8 cellular contexts compared by ENCODE assay signal in the genomic region with DNA sequence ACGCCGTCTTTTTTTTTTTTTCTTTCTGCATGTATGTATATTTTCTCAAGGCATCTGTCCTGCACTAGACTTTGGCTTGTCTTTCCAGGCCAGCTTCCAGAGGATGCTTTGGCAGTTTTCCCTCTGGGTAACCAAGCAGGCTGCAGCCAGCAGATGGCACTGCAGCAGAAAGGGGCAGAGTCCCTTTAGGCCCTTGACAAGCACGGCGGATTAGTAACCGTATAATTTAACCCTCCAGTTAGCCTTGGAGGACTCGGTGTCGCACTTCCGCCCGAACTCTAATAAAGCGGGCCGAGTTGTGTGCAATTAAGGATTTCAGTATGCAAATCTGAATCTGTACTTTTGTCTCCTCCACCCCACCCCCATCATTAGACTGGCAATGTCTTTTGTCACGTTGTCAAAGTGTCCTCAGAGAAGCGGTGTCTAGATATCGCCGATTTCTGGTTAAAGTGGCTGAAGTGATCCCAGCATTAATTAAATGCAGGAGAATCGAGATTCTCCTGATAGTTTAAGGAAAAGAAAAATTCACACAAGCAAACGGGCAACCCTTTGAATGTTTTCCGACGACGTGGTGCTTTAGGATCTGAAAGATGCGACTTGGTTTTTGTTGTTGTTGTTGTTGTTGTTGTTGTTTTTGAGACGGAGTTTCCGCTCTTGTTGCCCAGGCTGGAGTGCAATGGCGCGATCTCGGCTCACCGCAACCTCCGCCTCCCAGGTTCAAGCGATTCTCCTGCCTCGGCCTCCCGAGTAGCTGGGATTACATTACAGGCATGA. TPM values are rescaled to one million over a fixed set of nuclear protein-coding genes. Genes with fewer than 3 reads are reported as not detected.
DNase-seq lines count a peak whose midpoint lies in the region; ATAC-seq and TF ChIP-seq lines count a peak whose summit lies in the region.

No MANE protein-coding gene starts in this region.

- H4K20me1 ChIP-seq in BLaER1 treated with 17β-estradiol and CSF1 and Interleukin-3, amounts not matched to agents 10 nM and 100 nM = no peaks in the 10 kb centered on the region
- no peaks in the 10 kb centered on the region for H4K20me1 ChIP-seq in GM23248 (ENCODE audit: insufficient read depth)

- intact Hi-C loops in heart right ventricle (cut with DNase I) = loop anchor here in 4 of 10 donors (1.0 to 10.0 kb wide), 5 partner anchors 11 to 305 kb away; partner anchors contain the start of genes WDR47 (in 3 of the 4), SORT1 (in 1 of the 4) and TAF13 (in 1 of the 4)
- intact Hi-C loops in posterior vena cava (cut with DNase I) = no loop called here

- TF ChIP-seq CTCF in heart right ventricle (IDR thresholded peaks at IDR 0.05) = peak in 7 of 9 donors; percentile 33 to 66 (median 55)

- H3K4me3 ChIP-seq in BLaER1 treated with 17β-estradiol and CSF1 and Interleukin-3, amounts not matched to agents 10 nM and 100 nM = peak overlapping the region; percentile 62 to 82 (median 75)
- H3K4me3 ChIP-seq in GM23248 (peak overlapping the region; percentile 92), adipocyte (ENCODE audit: low read length) (peak overlapping the region; percentile 91), heart right ventricle (peak overlapping the region in 9 of 10 donors; percentile 68 to 89 (median 81))

- H3K4me2 ChIP-seq in BLaER1 treated with 17β-estradiol and CSF1 and Interleukin-3, amounts not matched to agents 10 nM and 100 nM = peak overlapping the region; percentile 83 to 99 (median 91)
- H3K4me2 ChIP-seq in GM23248 (ENCODE audit: unreplicated experiment) = peak overlapping the region; percentile 94

- peak overlapping the region; percentile 99 for H2AFZ ChIP-seq in GM23248

- peak; percentile 86 for DNase-seq in GM23248
- DNase-seq in NCI-H774 (lab: John Stamatoyannopoulos, UW) = peak; percentile 84
- peak; percentile 52 for DNase-seq in adipocyte (ENCODE audit: low read depth)
- DNase-seq in heart right ventricle = peak; percentile 64 to 69
- peak; percentile 81 for DNase-seq in posterior vena cava (ENCODE audit: low spot score)
- no peak for DNase-seq in GM19240 (ENCODE audit: insufficient read length, low spot score)
- DNase-seq in NOMO-1 treated with dmso at 0.1 percent for 144 hours (lab: John Stamatoyannopoulos, UW; ENCODE audit: unreplicated experiment) = no peak

- in situ Hi-C loops in GM23248 (cut with MboI) = no loop called here

- H3K36me3 ChIP-seq in BLaER1 treated with 17β-estradiol and CSF1 and Interleukin-3, amounts not matched to agents 10 nM and 100 nM = peaks cover 17 to 21% (median 19%) of the 10 kb centered on the region in 11 experiments
- peaks cover 11% of the 10 kb centered on the region for H3K36me3 ChIP-seq in GM23248 (ENCODE audit: low read depth)
- H3K36me3 ChIP-seq in adipocyte (ENCODE audit: control insufficient read depth, insufficient read depth, low read length, severe bottlenecking) = peaks cover 11% of the 10 kb centered on the region
- peaks cover 0 to 20% (median 5%) of the 10 kb centered on the region in 9 donors for H3K36me3 ChIP-seq in heart right ventricle

- H3K79me2 ChIP-seq in GM23248 (ENCODE audit: insufficient read depth) = peaks cover 47% of the 10 kb centered on the region

- 64 to 67% methylated on average over 31 of the region's 31 CpGs for WGBS in GM23248 (ENCODE audit: low coverage in 1 of 2, low lambda C conversion rate in 2 of 2, missing lambda C conversion rate in 2 of 2), 2 experiments
- WGBS in heart right ventricle, 2 donors = 46 to 73% methylated on average over 31 of the region's 31 CpGs

- H3K27me3 ChIP-seq in BLaER1 treated with 17β-estradiol and CSF1 and Interleukin-3, amounts not matched to agents 10 nM and 100 nM = no peaks in the 10 kb centered on the region
- H3K27me3 ChIP-seq in GM23248 (replicated peaks; ENCODE audit: insufficient read depth) = no peaks in the 10 kb centered on the region
- H3K27me3 ChIP-seq in adipocyte (replicated peaks; ENCODE audit: control insufficient read depth, insufficient read depth, low read length) = no peaks in the 10 kb centered on the region
- no peaks in the 10 kb centered on the region for H3K27me3 ChIP-seq in heart right ventricle

- peak overlapping the region in 6 of 11 experiments; percentile 81 to 91 (median 86); a peak in 8 of 22 replicates for H3K27ac ChIP-seq in BLaER1 treated with 17β-estradiol and CSF1 and Interleukin-3, amounts not matched to agents 10 nM and 100 nM
- peak overlapping the region; percentile 97; the same call in 1 of the 2 replicates for H3K27ac ChIP-seq in GM23248
- peak overlapping the region in 9 of 10 donors; percentile 26 to 100 (median 98) for H3K27ac ChIP-seq in heart right ventricle

- H3K9me3 ChIP-seq in BLaER1 treated with 17β-estradiol and CSF1 and Interleukin-3, amounts not matched to agents 10 nM and 100 nM (replicated peaks in 1 of 11) = peaks cover 0 to 10% (median 0%) of the 10 kb centered on the region in 11 experiments; a peak in 5 of 22 replicates
- no peaks in the 10 kb centered on the region for H3K9me3 ChIP-seq in GM23248 (ENCODE audit: low read depth)
- H3K9me3 ChIP-seq in adipocyte (ENCODE audit: control insufficient read depth, low read length) = no peaks in the 10 kb centered on the region
- no peaks in the 10 kb centered on the region for H3K9me3 ChIP-seq in heart right ventricle

- H3F3A ChIP-seq in GM23248 (ENCODE audit: insufficient read depth) = peaks cover 21% of the 10 kb centered on the region

- peak overlapping the region in 3 of 11 experiments; percentile 81 to 84 (median 82); a peak in 4 of 22 replicates for H3K9ac ChIP-seq in BLaER1 treated with 17β-estradiol and CSF1 and Interleukin-3, amounts not matched to agents 10 nM and 100 nM
- peak overlapping the region; percentile 97; the same call in 1 of the 2 replicates for H3K9ac ChIP-seq in GM23248
- peak overlapping the region; percentile 91 for H3K9ac ChIP-seq in adipocyte (ENCODE audit: low read length)

- H3K9me2 ChIP-seq in GM23248 (ENCODE audit: insufficient read depth) = no peaks in the 10 kb centered on the region

- peaks cover 20 to 27% (median 24%) of the 10 kb centered on the region in 10 experiments for H3K4me1 ChIP-seq in BLaER1 treated with 17β-estradiol and CSF1 and Interleukin-3, amounts not matched to agents 10 nM and 100 nM
- H3K4me1 ChIP-seq in GM23248 (ENCODE audit: insufficient read depth) (peaks cover 18% of the 10 kb centered on the region), adipocyte (ENCODE audit: control insufficient read depth, insufficient read depth, low read length) (peaks cover 25% of the 10 kb centered on the region), heart right ventricle (peaks cover 6 to 48% (median 31%) of the 10 kb centered on the region in 9 donors)

- peak in 6 of 8 donors; percentile 24 to 55 (median 36) for ATAC-seq in heart right ventricle

RNA-seq across cellular contexts. Expression of gene TMEM167B, which starts 1.1 kb away (rescaled TPM):
- total RNA-seq in GM23248 (2014; rRNA removed; shearing (Covaris generic)) = 35.6 and 39.6 TPM in 2 replicates
- 27.7 and 29.0 TPM in 2 replicates for polyA plus RNA-seq in GM23248 (2016; fragmentation: Nextera tagmentation; extraction: Ambion mirVana)
- total RNA-seq in heart right ventricle = 10 to 100 TPM; 27.5 to 52.9 (median 41.2) TPM
- polyA plus RNA-seq in heart right ventricle = 10 to 100 TPM; 12.0 to 17.2 TPM
- total RNA-seq in posterior vena cava = 10 to 100 TPM; 33.6 to 33.9 TPM

RNA-seq across cellular contexts. Expression of gene TAF13, which starts 13.6 kb away (rescaled TPM):
- 166 and 197 TPM in 2 replicates for total RNA-seq in GM23248 (2014; rRNA removed; shearing (Covaris generic))
- polyA plus RNA-seq in GM23248 (2016; fragmentation: Nextera tagmentation; extraction: Ambion mirVana) (93.2 and 97.9 TPM in 2 replicates), heart right ventricle (10 to 100 TPM; 18.4 to 42.4 TPM)
- total RNA-seq in heart right ventricle (10 to 100 TPM; 45.8 to 69.9 (median 59.0) TPM), posterior vena cava (10 to 100 TPM; 63.3 to 99.1 TPM)

RNA-seq across cellular contexts. Expression of gene ELAPOR1, which starts 24.5 kb away (rescaled TPM):
- 0.51 and 0.54 TPM in 2 replicates for total RNA-seq in GM23248 (2014; rRNA removed; shearing (Covaris generic))
- polyA plus RNA-seq in GM23248 (2016; fragmentation: Nextera tagmentation; extraction: Ambion mirVana) (0.56 and 1.2 TPM in 2 replicates), heart right ventricle (under 1 TPM; 0.06 to 0.07 TPM)
- total RNA-seq in heart right ventricle (under 1 TPM in 8 of 10 donors, not detected in 2; 0.18 to 0.54 (median 0.35) TPM), posterior vena cava (under 1 TPM; 0.38 to 0.56 TPM)

RNA-seq across cellular contexts. Expression of gene WDR47, which starts 47.5 kb away (rescaled TPM):
- total RNA-seq in GM23248 (2014; rRNA removed; shearing (Covaris generic)) = 17.9 and 19.0 TPM in 2 replicates
- polyA plus RNA-seq in GM23248 (2016; fragmentation: Nextera tagmentation; extraction: Ambion mirVana) (12.2 and 15.5 TPM in 2 replicates), heart right ventricle (1 to 10 TPM; 3.5 to 4.6 TPM)
- total RNA-seq in heart right ventricle (10 to 100 TPM; 10.7 to 20.6 (median 14.4) TPM), posterior vena cava (10 to 100 TPM; 18.6 to 21.2 TPM)

Comparison
In these comparisons a context has a peak if more than half of its experiments do, and no peak if none do; other contexts are left out.
1. DNase-seq: peak in GM23248 (single experiment), NCI-H774 (single experiment), adipocyte (single experiment), heart right ventricle (2 of 2) and posterior vena cava (single experiment); none in GM19240 (single experiment) and NOMO-1 treated with dmso at 0.1 percent for 144 hours (single experiment).
2. Peak in every context shown above with its lines, with median percentiles within 50 percentile points of each other: H3K27ac ChIP-seq and H3K4me3 ChIP-seq.